11 cellular contexts compared by ENCODE assay signal in the genomic region with DNA sequence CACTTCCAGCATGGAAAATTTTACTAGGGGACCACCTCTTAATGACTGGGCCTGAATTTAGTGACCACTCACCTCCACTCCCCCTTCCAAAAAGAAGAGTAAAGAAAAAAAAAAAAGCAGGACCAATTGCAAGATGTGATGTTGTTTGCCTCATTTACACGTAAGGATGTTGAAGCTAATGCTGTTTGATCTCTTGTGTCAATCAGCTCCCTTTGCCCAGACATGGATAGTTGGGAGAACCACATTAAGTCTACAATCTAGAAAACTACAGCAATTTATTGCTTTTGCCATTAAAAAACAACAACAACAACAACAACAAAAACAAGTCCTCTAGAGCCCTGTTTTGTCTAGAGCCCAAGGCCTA. TPM values are rescaled to one million over a fixed set of nuclear protein-coding genes. Genes with fewer than 3 reads are reported as not detected.
DNase-seq lines count a peak whose midpoint lies in the region; ATAC-seq and TF ChIP-seq lines count a peak whose summit lies in the region.
"Had no signal": no experiment of that assay in that cellular context is flagged by ENCODE, and none has a peak within 500 bp of the region (broad histone marks: within the 10 kb centered on the region; RNA-seq: fewer than 3 reads in every experiment).

No MANE protein-coding gene starts in this region.

- H3K4me3 ChIP-seq in right cardiac atrium (ENCODE audit: low read length) (no peak overlapping the region), dorsolateral prefrontal cortex (peak overlapping the region in 1 of 59 donors; percentile 2)

- no peak overlapping the region for H3K4me3 Mint-ChIP-seq in neural crest cell
- H3K4me3 Mint-ChIP-seq: activated naive CD8-positive, alpha-beta T cell treated with anti-CD3 and anti-CD28 coated beads, Interleukin-2, amount 10 ng/mL, durations not matched to agents 7 days and 5 days had no signal

- ATAC-seq in right cardiac atrium (no peak), HG03342 (IDR thresholded peaks at IDR 0.05; ENCODE audit: unreplicated experiment) (no peak), GM21367 (IDR thresholded peaks at IDR 0.05; ENCODE audit: unreplicated experiment) (no peak), GM21786 (IDR thresholded peaks at IDR 0.05; ENCODE audit: unreplicated experiment) (no peak)

- H3K27ac ChIP-seq in right cardiac atrium (ENCODE audit: low read length): peak overlapping the region; percentile 99
- peak overlapping the region in 45 of 59 donors; percentile 4 to 90 (median 59) for H3K27ac ChIP-seq in dorsolateral prefrontal cortex

- H3K4me1 Mint-ChIP-seq in neural crest cell: peaks cover 21% of the 10 kb centered on the region

- DNase-seq in right cardiac atrium: no peak
- DNase-seq in cardiac septum (ENCODE audit: low spot score): no peak
- no peak for DNase-seq in dorsolateral prefrontal cortex
- no peak for DNase-seq in neural crest cell (ENCODE audit: low read depth, low spot score)
- DNase-seq in NCI-H1694 (lab: John Stamatoyannopoulos, UW): no peak
- DNase-seq: activated naive CD8-positive, alpha-beta T cell treated with anti-CD3 and anti-CD28 coated beads, Interleukin-2, amount 10 ng/mL, durations not matched to agents 7 days and 5 days; Karpas-422; T-helper 9 cell had no signal

- intact Hi-C loops in right cardiac atrium (cut with DNase I) (no loop called here), cardiac septum (cut with DNase I) (no loop called here), dorsolateral prefrontal cortex (cut with DNase I) (no loop called here)

- WGBS in right cardiac atrium: 78% methylated on average over 1 of the region's 1 CpG

- H3K27me3 ChIP-seq in right cardiac atrium (ENCODE audit: control insufficient read depth, insufficient read depth) (no peaks in the 10 kb centered on the region), dorsolateral prefrontal cortex (no peaks in the 10 kb centered on the region)

- TF ChIP-seq CTCF in dorsolateral prefrontal cortex (IDR thresholded peaks at IDR 0.05 in 54 of 56, conservative IDR thresholded peaks at IDR 0.05 in 2 of 56; ENCODE audit: low read depth in 1 of 56, partially characterized antibody in 56 of 56): no peak
- TF ChIP-seq CTCF in neural crest cell (conservative IDR thresholded peaks at IDR 0.05): no peak

- H3K9me3 ChIP-seq in right cardiac atrium (ENCODE audit: control insufficient read depth, low read length): no peaks in the 10 kb centered on the region

- no peaks in the 10 kb centered on the region for H3K9me3 Mint-ChIP-seq in neural crest cell
- H3K9me3 Mint-ChIP-seq: activated naive CD8-positive, alpha-beta T cell treated with anti-CD3 and anti-CD28 coated beads, Interleukin-2, amount 10 ng/mL, durations not matched to agents 7 days and 5 days had no signal

- H3K27me3 Mint-ChIP-seq in neural crest cell (ENCODE audit: low read depth): peaks cover under 1% of the 10 kb centered on the region

- H3K36me3 Mint-ChIP-seq in neural crest cell (ENCODE audit: low read depth): no peaks in the 10 kb centered on the region
- H3K36me3 Mint-ChIP-seq: activated naive CD8-positive, alpha-beta T cell treated with anti-CD3 and anti-CD28 coated beads, Interleukin-2, amount 10 ng/mL, durations not matched to agents 7 days and 5 days had no signal

- H3K4me1 ChIP-seq in right cardiac atrium (ENCODE audit: control insufficient read depth, insufficient read depth, low read length): peaks cover 5% of the 10 kb centered on the region

- H3K27ac Mint-ChIP-seq in neural crest cell (ENCODE audit: unreplicated experiment): peak overlapping the region; percentile 97
- H3K27ac Mint-ChIP-seq: activated naive CD8-positive, alpha-beta T cell treated with anti-CD3 and anti-CD28 coated beads, Interleukin-2, amount 10 ng/mL, durations not matched to agents 7 days and 5 days had no signal

RNA-seq across cellular contexts. Expression of a gene that starts 11.0 kb away (rescaled TPM):
- total RNA-seq in right cardiac atrium (100 to 1,000 TPM; 720 to 770 (median 741) TPM), cardiac septum (569 TPM), dorsolateral prefrontal cortex (100 to 1,000 TPM; 105 to 421 (median 232) TPM), neural crest cell (91.9 and 98.7 TPM in 2 replicates)
- 929 TPM for polyA plus RNA-seq in right cardiac atrium

RNA-seq across cellular contexts. Expression of a gene that starts 27.7 kb away (rescaled TPM):
- total RNA-seq in right cardiac atrium (1 to 10 TPM in 1 of 4 donors, under 1 TPM in 3; 0.64 to 1.8 (median 0.77) TPM), cardiac septum (0.83 TPM), dorsolateral prefrontal cortex (1 to 10 TPM in 114 of 120 experiments, under 1 TPM in 6; 0.67 to 6.9 (median 3.2) TPM), neural crest cell (3.9 and 4.2 TPM in 2 replicates)
- 0.59 TPM for polyA plus RNA-seq in right cardiac atrium
